21 cellular contexts compared by ENCODE assay signal in genomic region chr1:59452026-59452425, GRCh38.
DNase-seq lines count a peak whose midpoint lies in the region; ATAC-seq, FAIRE-seq and TF ChIP-seq lines count a peak whose summit lies in the region.
"Had no signal": no experiment of that assay in that cellular context is flagged by ENCODE, and none has a peak within 500 bp of the region (broad histone marks: within the 10 kb centered on the region; RNA-seq: fewer than 3 reads in every experiment).

No MANE protein-coding gene starts in this region.

- peaks cover 3% of the 10 kb centered on the region for H3K36me3 Mint-ChIP-seq in mesothelial cell of epicardium

- POLR2A ChIA-PET in HepG2 (lab: Yijun Ruan, JAX), result no interaction called here

- H3K36me3 ChIP-seq in HepG2 (replicated peaks in 1 of 2; ENCODE audit: control insufficient read depth in 1 of 2, insufficient read depth in 2 of 2, low read length in 2 of 2), result no peaks in the 10 kb centered on the region
- no peaks in the 10 kb centered on the region for H3K36me3 ChIP-seq in right lobe of liver
- H3K36me3 ChIP-seq: BLaER1 had no signal

- peaks cover 12% of the 10 kb centered on the region for H3K9me3 Mint-ChIP-seq in mesothelial cell of epicardium
- H3K9me3 Mint-ChIP-seq: CD4-positive, alpha-beta memory T cell; GM23338; HFFc6 had no signal

- TF ChIP-seq EP300 in HepG2 (IDR thresholded peaks at IDR 0.05; ENCODE audit: low read depth in 2 of 2, low read length in 2 of 2), result no peak
- TF ChIP-seq EP300 in HepG2 (CRISPR knock-in tag; IDR thresholded peaks at IDR 0.05; ENCODE audit: borderline replicate concordance), result no peak

- no peak overlapping the region for H3K9ac ChIP-seq in HepG2 (ENCODE audit: insufficient read depth, low read depth, low read length)
- H3K9ac ChIP-seq: BLaER1 had no signal

- TF ChIP-seq RAD21 in HepG2 (CRISPR knock-in tag; IDR thresholded peaks at IDR 0.05), result no peak

- no peak overlapping the region for H2AFZ ChIP-seq in HepG2 (ENCODE audit: low read length)
- H2AFZ ChIP-seq: GM23338 had no signal

- no peak overlapping the region for H3K4me3 ChIP-seq in HepG2 (replicated peaks in 1 of 3; ENCODE audit: insufficient read depth in 1 of 3, low read depth in 2 of 3, low read length in 3 of 3)
- no peak overlapping the region for H3K4me3 ChIP-seq in right lobe of liver
- H3K4me3 ChIP-seq: BLaER1, GM23338 had no signal

- in situ Hi-C loops in HepG2 (cut with HindIII; ENCODE audit: extremely low pct_ligation_motif_present, low pct_unique_long_range_greater_than_20kb), result no loop called here

- peak overlapping the region; percentile 40 for H3K27ac Mint-ChIP-seq in mesothelial cell of epicardium
- H3K27ac Mint-ChIP-seq: CD14-positive monocyte; CD4-positive, alpha-beta memory T cell; GM23338; HFFc6 had no signal

- H3K4me3 Mint-ChIP-seq in mesothelial cell of epicardium, result no peak overlapping the region
- H3K4me3 Mint-ChIP-seq: CD14-positive monocyte; CD4-positive, alpha-beta memory T cell; GM23338; HFFc6 had no signal

- DNase-seq in HepG2 (ENCODE audit: low spot score) (peak; percentile 27), right lobe of liver (no peak), mesothelial cell of epicardium (ENCODE audit: low spot score in 2 of 2, unreplicated experiment in 2 of 2) (no peak), putamen (ENCODE audit: low spot score) (no peak), H54 (ENCODE audit: insufficient read length, low spot score) (no peak)
- no peak for DNase-seq in activated CD4-positive, alpha-beta T cell treated with anti-CD3 and anti-CD28 coated beads for 1 hour
- DNase-seq: 8988T; CD4-positive, alpha-beta memory T cell; DMS 273 treated with DMSO at 0.1 percent for 48 hours; DND-41; H7; HFFc6; IMR-90 had no signal

- ATAC-seq in HepG2 (no peak), right lobe of liver (no peak), SK-N-SH treated with all-trans-retinoic acid at 6 μM for 48 hours (no peak)
- ATAC-seq: GM23338, HCT116 had no signal

- H4K20me1 ChIP-seq in HepG2 (ENCODE audit: insufficient read depth, low read length), result no peaks in the 10 kb centered on the region
- H4K20me1 ChIP-seq: BLaER1 had no signal

- BruUV-seq in HepG2 (replicated peaks; lab: Mats Ljungman, UMichigan), result no TSS peak

- no peaks in the 10 kb centered on the region for H3K27me3 Mint-ChIP-seq in mesothelial cell of epicardium (ENCODE audit: low read depth)

- peaks cover 35% of the 10 kb centered on the region for H3K4me1 Mint-ChIP-seq in mesothelial cell of epicardium
- H3K4me1 Mint-ChIP-seq: CD4-positive, alpha-beta memory T cell had no signal

- TF ChIP-seq POLR2A in HepG2 (IDR thresholded peaks at IDR 0.05; ENCODE audit: insufficient read depth in 1 of 2, low read depth in 2 of 2, low read length in 2 of 2) (no peak), right lobe of liver (IDR thresholded peaks at IDR 0.05) (no peak), H54 (IDR thresholded peaks at IDR 0.05; ENCODE audit: low read depth, low read length) (no peak)

- no peak for FAIRE-seq in HepG2 (lab: Jason Lieb, UNC)
- no peak for FAIRE-seq in H54 (lab: Jason Lieb, UNC)
- FAIRE-seq: G401.6, GM12891 had no signal

- CTCF ChIA-PET in HepG2 (lab: Yijun Ruan, JAX; ENCODE audit: low intra/inter-chr PET ratio, low total read pairs), result no interaction called here

- no peak overlapping the region for H3K4me2 ChIP-seq in HepG2 (ENCODE audit: low read depth, low read length)
- H3K4me2 ChIP-seq: BLaER1, GM23338 had no signal

- TF ChIP-seq CTCF in HepG2 (CRISPR knock-in tag; IDR thresholded peaks at IDR 0.05) (no peak), right lobe of liver (IDR thresholded peaks at IDR 0.05) (no peak), mesothelial cell of epicardium (IDR thresholded peaks at IDR 0.05; ENCODE audit: unreplicated experiment) (no peak)

- H3K27ac ChIP-seq in HepG2 (ENCODE audit: extremely low read length, insufficient read depth, low read length) (no peak overlapping the region), right lobe of liver (no peak overlapping the region)
- H3K27ac ChIP-seq: BLaER1, HL-60 had no signal

- H3K4me1 ChIP-seq in HepG2 (ENCODE audit: insufficient read depth, low read length) (peaks cover 24% of the 10 kb centered on the region), right lobe of liver (peaks cover 0 to 4% (median 2%) of the 10 kb centered on the region in 4 donors)
- H3K4me1 ChIP-seq: BLaER1 had no signal

- intact Hi-C loops in HepG2 (cut with micrococcal nuclease; ENCODE audit: unreplicated experiment), result no loop called here
- intact Hi-C loops in right lobe of liver (cut with DNase I), result no loop called here

- no peaks in the 10 kb centered on the region for H3K27me3 ChIP-seq in HepG2 (ENCODE audit: control insufficient read depth in 1 of 2, insufficient read depth in 2 of 2, low read length in 2 of 2)
- no peaks in the 10 kb centered on the region for H3K27me3 ChIP-seq in right lobe of liver
- H3K27me3 ChIP-seq: BLaER1 had no signal

- H3K9me3 ChIP-seq in HepG2 (ENCODE audit: low read length) (no peaks in the 10 kb centered on the region), right lobe of liver (no peaks in the 10 kb centered on the region)
- H3K9me3 ChIP-seq: BLaER1 had no signal

- 95% methylated on average over 1 of the region's 1 CpG for WGBS in HepG2 (ENCODE audit: low lambda C conversion rate)
- 71% methylated on average over 1 of the region's 1 CpG for WGBS in right lobe of liver (ENCODE audit: insufficient coverage, low coverage, low lambda C conversion rate, missing lambda C conversion rate)

- no peaks in the 10 kb centered on the region for H3K79me2 ChIP-seq in HepG2 (ENCODE audit: insufficient read depth, low read length)

TF ChIP-seq in HepG2, 621 proteins besides CTCF, POLR2A, EP300 and RAD21:
- no peak for TF ChIP-seq SOX13 (IDR thresholded peaks at IDR 0.05)
- TF ChIP-seq SOX13 (CRISPR knock-in tag; conservative IDR thresholded peaks at IDR 0.05 in 1 of 2, IDR thresholded peaks at IDR 0.05 in 1 of 2), result peak in 1 of 2 experiments; percentile 22; a peak in 1 of 4 replicates
- no peak for TF ChIP-seq MED8 (CRISPR knock-in tag; IDR thresholded peaks at IDR 0.05; ENCODE audit: insufficient replicate concordance)
- no peak for TF ChIP-seq ZNF790 (CRISPR knock-in tag; IDR thresholded peaks at IDR 0.05; ENCODE audit: borderline replicate concordance)
- TF ChIP-seq BCL6 (CRISPR knock-in tag; IDR thresholded peaks at IDR 0.05), result no peak

TF ChIP-seq in SK-N-SH treated with all-trans-retinoic acid at 6 μM for 48 hours, 23 proteins besides CTCF, POLR2A, EP300 and RAD21:
- TF ChIP-seq ISL1 (CRISPR knock-in tag; IDR thresholded peaks at IDR 0.05), result peak; percentile 86
- no peak for TF ChIP-seq PPARA (CRISPR knock-in tag; IDR thresholded peaks at IDR 0.05; ENCODE audit: borderline replicate concordance)
- TF ChIP-seq ZNF70 (CRISPR knock-in tag; IDR thresholded peaks at IDR 0.05), result 0 out of 2 replicates have a peak, but pooled peaks have one; percentile 21
